In the genomic region with DNA sequence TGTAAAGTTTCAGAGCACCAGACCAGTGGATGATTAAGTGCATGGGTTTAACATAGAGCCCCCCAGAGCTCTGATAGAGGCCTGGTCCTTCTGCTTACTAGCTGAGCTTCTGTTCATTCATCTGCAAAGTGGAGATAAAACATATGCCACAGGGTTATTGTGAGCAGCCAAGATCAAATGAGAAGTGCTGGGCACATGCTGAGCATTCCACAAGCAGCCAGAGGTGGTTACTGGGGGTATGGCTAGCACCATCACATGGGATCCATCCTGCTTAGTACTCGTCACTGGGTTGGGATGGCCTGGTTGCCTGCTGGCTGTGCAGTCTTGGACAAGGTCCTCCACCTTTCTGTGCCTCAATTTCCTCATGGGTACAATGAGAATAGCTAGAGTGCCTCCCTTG, we compare ENCODE assay signal across 18 cellular contexts.
"Had no signal": no experiment of that assay in that cellular context is flagged by ENCODE, and none has a peak within 500 bp of the region (broad histone marks: within the 10 kb centered on the region; RNA-seq: fewer than 3 reads in every experiment).

No MANE protein-coding gene starts in this region.

- H3K27ac ChIP-seq: coronary artery, heart left ventricle, neutrophil, right atrium auricular region, sigmoid colon, stomach, thoracic aorta, transverse colon had no signal

- H3K9me3 Mint-ChIP-seq: endodermal cell; naive thymus-derived CD4-positive, alpha-beta T cell; nephron progenitor cell had no signal

- H3K36me3 Mint-ChIP-seq: naive thymus-derived CD4-positive, alpha-beta T cell had no signal

- H3K4me3 ChIP-seq: coronary artery, heart left ventricle, right atrium auricular region, sigmoid colon, stomach, thoracic aorta, transverse colon had no signal

- DNase-seq: effector CD4-positive, alpha-beta T cell; endodermal cell; heart left ventricle; hippocampal formation; kidney glomerular epithelial cell; naive thymus-derived CD4-positive, alpha-beta T cell; nephron progenitor cell; sigmoid colon; small intestine; stimulated activated CD4-positive, alpha-beta T cell treated with anti-CD3 and anti-CD28 coated beads, Interleukin-12 subunit alpha, Interleukin-12 subunit beta, amount 100 ng/mL, for 4 hours; stimulated activated naive CD4-positive, alpha-beta T cell; stomach; transverse colon had no signal

- H3K4me1 ChIP-seq: heart left ventricle, right atrium auricular region, sigmoid colon, stomach, transverse colon had no signal

- H3K36me3 ChIP-seq: heart left ventricle, neutrophil, right atrium auricular region, sigmoid colon, stomach, thoracic aorta, transverse colon had no signal

- H3K4me3 Mint-ChIP-seq: endodermal cell; naive thymus-derived CD4-positive, alpha-beta T cell had no signal

- H3K27ac Mint-ChIP-seq: endodermal cell; naive thymus-derived CD4-positive, alpha-beta T cell had no signal

- H3K9me3 ChIP-seq: heart left ventricle, neutrophil, right atrium auricular region, sigmoid colon, stomach, thoracic aorta, transverse colon had no signal

- ATAC-seq: heart left ventricle; left lobe of liver; naive thymus-derived CD4-positive, alpha-beta T cell had no signal
